11 cellular contexts compared by ENCODE assay signal in genomic region chr2:238284802-238285515, GRCh38. TPM values are rescaled to one million over a fixed set of nuclear protein-coding genes. Genes with fewer than 3 reads are reported as not detected.
DNase-seq lines count a peak whose midpoint lies in the region; ATAC-seq and TF ChIP-seq lines count a peak whose summit lies in the region.
"Had no signal": no experiment of that assay in that cellular context is flagged by ENCODE, and none has a peak within 500 bp of the region (broad histone marks: within the 10 kb centered on the region; RNA-seq: fewer than 3 reads in every experiment).

No MANE protein-coding gene starts in this region.

- peak overlapping the region; percentile 44 for H3K27ac ChIP-seq in brain microvascular endothelial cell
- H3K27ac ChIP-seq in layer of hippocampus (ENCODE audit: low read depth, low read length), result peak overlapping the region; percentile 76

- H3K27me3 ChIP-seq in brain microvascular endothelial cell (replicated peaks) (no peaks in the 10 kb centered on the region), layer of hippocampus (ENCODE audit: control insufficient read depth, insufficient read depth, low read length) (no peaks in the 10 kb centered on the region), skeletal muscle satellite cell (ENCODE audit: control insufficient read depth, insufficient read depth, low read length) (no peaks in the 10 kb centered on the region)

- ATAC-seq in HG02884 (IDR thresholded peaks at IDR 0.05; ENCODE audit: unreplicated experiment), result no peak

- DNase-seq in COLO668 (lab: John Stamatoyannopoulos, UW; ENCODE audit: unreplicated experiment) (peak; percentile 30), brain microvascular endothelial cell (no peak), globus pallidus (ENCODE audit: low spot score) (no peak), UCSD-AML1 (lab: John Stamatoyannopoulos, UW; ENCODE audit: unreplicated experiment) (no peak), NCI-H82 (lab: John Stamatoyannopoulos, UW) (no peak)
- DNase-seq: cortex of kidney, immature natural killer cell, NCI-H1930 had no signal

- peak overlapping the region; percentile 56 for H3K9ac ChIP-seq in skeletal muscle satellite cell (ENCODE audit: low read depth, low read length)

- peak overlapping the region; percentile 60 for H3K4me2 ChIP-seq in skeletal muscle satellite cell (ENCODE audit: low read length)

- no peak for TF ChIP-seq CTCF in brain microvascular endothelial cell (IDR thresholded peaks at IDR 0.05; ENCODE audit: low read depth, low read length, missing control alignments)

- H3K4me3 ChIP-seq in brain microvascular endothelial cell (ENCODE audit: low read depth, low read length) (no peak overlapping the region), skeletal muscle satellite cell (ENCODE audit: low read length) (no peak overlapping the region)

- H3K9me3 ChIP-seq in skeletal muscle satellite cell (replicated peaks; ENCODE audit: low read length), result no peaks in the 10 kb centered on the region

- H3K4me1 ChIP-seq in skeletal muscle satellite cell (ENCODE audit: control insufficient read depth, insufficient read depth, low read length), result peaks cover 37% of the 10 kb centered on the region

- in situ Hi-C loops in brain microvascular endothelial cell (cut with HindIII; ENCODE audit: low pct_ligation_motif_present, low sequenced_read_pairs), result no loop called here

- H3K36me3 ChIP-seq in brain microvascular endothelial cell (replicated peaks) (no peaks in the 10 kb centered on the region), skeletal muscle satellite cell (ENCODE audit: insufficient read depth, low read length) (no peaks in the 10 kb centered on the region)

RNA-seq across cellular contexts. Expression of gene PER2, which starts 3.5 kb away (rescaled TPM):
- 1.5 and 3.7 TPM in 2 replicates for total RNA-seq in skeletal muscle satellite cell (2012; rRNA removed)

RNA-seq across cellular contexts. Expression of gene TRAF3IP1, which starts 35.4 kb away (rescaled TPM):
- total RNA-seq in skeletal muscle satellite cell (2012; rRNA removed), result 6.1 and 6.8 TPM in 2 replicates

RNA-seq across cellular contexts. Expression of gene HES6, which starts 45.1 kb away (rescaled TPM):
- total RNA-seq in skeletal muscle satellite cell (2012; rRNA removed), result 3.5 and 15.1 TPM in 2 replicates
